Comparison of ENCODE assay signal across 2 cellular contexts in the genomic region with DNA sequence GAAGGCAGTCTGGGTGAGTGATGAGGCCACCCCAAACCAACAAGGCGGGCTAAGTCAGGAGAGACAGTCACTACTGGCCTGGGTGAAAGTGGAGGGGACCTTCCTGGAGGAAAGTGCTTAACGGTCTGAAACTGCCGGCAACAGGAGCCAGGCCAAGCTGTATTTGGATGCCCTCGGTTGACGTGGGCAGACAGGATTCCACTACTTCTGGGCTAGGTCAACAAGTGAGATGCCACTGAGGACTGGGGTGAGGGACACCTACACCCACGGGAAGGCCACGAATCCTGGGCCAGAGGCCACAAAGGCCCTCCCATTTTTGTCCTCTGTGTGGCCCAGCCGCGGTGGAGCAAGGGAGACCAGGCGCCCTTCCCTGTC.
TF ChIP-seq lines count a peak whose summit lies in the region.

No MANE protein-coding gene starts in this region.

TF ChIP-seq in K562, 482 proteins besides CTCF, POLR2A, EP300 and RAD21:
- TF ChIP-seq, protein P1, sequence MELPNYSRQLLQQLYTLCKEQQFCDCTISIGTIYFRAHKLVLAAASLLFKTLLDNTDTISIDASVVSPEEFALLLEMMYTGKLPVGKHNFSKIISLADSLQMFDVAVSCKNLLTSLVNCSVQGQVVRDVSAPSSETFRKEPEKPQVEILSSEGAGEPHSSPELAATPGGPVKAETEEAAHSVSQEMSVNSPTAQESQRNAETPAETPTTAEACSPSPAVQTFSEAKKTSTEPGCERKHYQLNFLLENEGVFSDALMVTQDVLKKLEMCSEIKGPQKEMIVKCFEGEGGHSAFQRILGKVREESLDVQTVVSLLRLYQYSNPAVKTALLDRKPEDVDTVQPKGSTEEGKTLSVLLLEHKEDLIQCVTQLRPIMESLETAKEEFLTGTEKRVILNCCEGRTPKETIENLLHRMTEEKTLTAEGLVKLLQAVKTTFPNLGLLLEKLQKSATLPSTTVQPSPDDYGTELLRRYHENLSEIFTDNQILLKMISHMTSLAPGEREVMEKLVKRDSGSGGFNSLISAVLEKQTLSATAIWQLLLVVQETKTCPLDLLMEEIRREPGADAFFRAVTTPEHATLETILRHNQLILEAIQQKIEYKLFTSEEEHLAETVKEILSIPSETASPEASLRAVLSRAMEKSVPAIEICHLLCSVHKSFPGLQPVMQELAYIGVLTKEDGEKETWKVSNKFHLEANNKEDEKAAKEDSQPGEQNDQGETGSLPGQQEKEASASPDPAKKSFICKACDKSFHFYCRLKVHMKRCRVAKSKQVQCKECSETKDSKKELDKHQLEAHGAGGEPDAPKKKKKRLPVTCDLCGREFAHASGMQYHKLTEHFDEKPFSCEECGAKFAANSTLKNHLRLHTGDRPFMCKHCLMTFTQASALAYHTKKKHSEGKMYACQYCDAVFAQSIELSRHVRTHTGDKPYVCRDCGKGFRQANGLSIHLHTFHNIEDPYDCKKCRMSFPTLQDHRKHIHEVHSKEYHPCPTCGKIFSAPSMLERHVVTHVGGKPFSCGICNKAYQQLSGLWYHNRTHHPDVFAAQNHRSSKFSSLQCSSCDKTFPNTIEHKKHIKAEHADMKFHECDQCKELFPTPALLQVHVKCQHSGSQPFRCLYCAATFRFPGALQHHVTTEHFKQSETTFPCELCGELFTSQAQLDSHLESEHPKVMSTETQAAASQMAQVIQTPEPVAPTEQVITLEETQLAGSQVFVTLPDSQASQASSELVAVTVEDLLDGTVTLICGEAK (IDR thresholded peaks at IDR 0.05): no peak
- TF ChIP-seq, protein P1 (CRISPR knock-in tag; IDR thresholded peaks at IDR 0.05): 0 out of 2 replicates have a peak, but pooled peaks have one; percentile 25
- no peak for TF ChIP-seq ZNF224 (CRISPR knock-in tag; IDR thresholded peaks at IDR 0.05)

TF ChIP-seq in HepG2, 621 proteins besides CTCF, POLR2A, EP300 and RAD21:
- TF ChIP-seq YEATS4 (CRISPR knock-in tag; IDR thresholded peaks at IDR 0.05; ENCODE audit: borderline replicate concordance) (no peak), ZNF256 (CRISPR knock-in tag; conservative IDR thresholded peaks at IDR 0.05) (no peak), ZNF331 (CRISPR knock-in tag; IDR thresholded peaks at IDR 0.05) (no peak)
- TF ChIP-seq, protein P2, sequence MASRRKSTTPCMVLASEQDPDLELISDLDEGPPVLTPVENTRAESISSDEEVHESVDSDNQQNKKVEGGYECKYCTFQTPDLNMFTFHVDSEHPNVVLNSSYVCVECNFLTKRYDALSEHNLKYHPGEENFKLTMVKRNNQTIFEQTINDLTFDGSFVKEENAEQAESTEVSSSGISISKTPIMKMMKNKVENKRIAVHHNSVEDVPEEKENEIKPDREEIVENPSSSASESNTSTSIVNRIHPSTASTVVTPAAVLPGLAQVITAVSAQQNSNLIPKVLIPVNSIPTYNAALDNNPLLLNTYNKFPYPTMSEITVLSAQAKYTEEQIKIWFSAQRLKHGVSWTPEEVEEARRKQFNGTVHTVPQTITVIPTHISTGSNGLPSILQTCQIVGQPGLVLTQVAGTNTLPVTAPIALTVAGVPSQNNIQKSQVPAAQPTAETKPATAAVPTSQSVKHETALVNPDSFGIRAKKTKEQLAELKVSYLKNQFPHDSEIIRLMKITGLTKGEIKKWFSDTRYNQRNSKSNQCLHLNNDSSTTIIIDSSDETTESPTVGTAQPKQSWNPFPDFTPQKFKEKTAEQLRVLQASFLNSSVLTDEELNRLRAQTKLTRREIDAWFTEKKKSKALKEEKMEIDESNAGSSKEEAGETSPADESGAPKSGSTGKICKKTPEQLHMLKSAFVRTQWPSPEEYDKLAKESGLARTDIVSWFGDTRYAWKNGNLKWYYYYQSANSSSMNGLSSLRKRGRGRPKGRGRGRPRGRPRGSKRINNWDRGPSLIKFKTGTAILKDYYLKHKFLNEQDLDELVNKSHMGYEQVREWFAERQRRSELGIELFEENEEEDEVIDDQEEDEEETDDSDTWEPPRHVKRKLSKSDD (CRISPR knock-in tag; IDR thresholded peaks at IDR 0.05; ENCODE audit: low read depth): no peak
